Comparison of ENCODE assay signal across 2 cellular contexts in the genomic region with DNA sequence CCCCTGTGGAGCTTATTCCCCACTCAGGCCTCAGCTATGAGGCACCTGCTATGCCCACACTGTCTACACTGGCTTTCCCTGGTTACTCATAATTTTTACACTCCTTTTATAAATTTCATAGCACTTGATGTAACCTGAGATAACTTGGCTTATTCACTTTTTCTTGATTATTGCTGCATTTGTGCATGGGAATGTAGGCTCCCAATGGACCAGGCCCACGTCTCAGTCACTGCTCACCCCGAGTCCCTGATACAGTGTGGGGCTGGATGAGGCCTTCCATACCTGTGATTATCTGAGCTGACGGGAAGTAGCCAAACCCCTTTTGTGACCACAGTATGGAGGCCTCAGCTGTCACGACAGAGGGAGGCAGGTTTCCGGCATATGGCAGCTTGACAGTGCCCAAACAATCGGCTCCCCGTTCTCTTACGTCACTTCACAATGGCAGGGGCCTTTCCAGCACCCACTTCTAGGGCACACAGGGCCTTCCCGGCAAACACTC.
A peak's percentile ranks its signal among the peaks of the same experiment; 100 is the strongest.
TF ChIP-seq lines count a peak whose summit lies in the region.

No MANE protein-coding gene starts in this region.

TF ChIP-seq in HepG2, 621 proteins besides CTCF, POLR2A, EP300 and RAD21:
- TF ChIP-seq CREB1 (IDR thresholded peaks at IDR 0.05) (peak; percentile 44), CREB1 (CRISPR knock-in tag; IDR thresholded peaks at IDR 0.05) (no peak), SPEN (CRISPR knock-in tag; IDR thresholded peaks at IDR 0.05; ENCODE audit: low read depth) (no peak)

TF ChIP-seq in K562, 482 proteins besides CTCF, POLR2A, EP300 and RAD21 (continues in another document):
- TF ChIP-seq TEAD2 (tag; IDR thresholded peaks at IDR 0.05): no peak
- TF ChIP-seq, protein P1, sequence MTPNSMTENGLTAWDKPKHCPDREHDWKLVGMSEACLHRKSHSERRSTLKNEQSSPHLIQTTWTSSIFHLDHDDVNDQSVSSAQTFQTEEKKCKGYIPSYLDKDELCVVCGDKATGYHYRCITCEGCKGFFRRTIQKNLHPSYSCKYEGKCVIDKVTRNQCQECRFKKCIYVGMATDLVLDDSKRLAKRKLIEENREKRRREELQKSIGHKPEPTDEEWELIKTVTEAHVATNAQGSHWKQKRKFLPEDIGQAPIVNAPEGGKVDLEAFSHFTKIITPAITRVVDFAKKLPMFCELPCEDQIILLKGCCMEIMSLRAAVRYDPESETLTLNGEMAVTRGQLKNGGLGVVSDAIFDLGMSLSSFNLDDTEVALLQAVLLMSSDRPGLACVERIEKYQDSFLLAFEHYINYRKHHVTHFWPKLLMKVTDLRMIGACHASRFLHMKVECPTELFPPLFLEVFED (CRISPR knock-in tag; conservative IDR thresholded peaks at IDR 0.05): peak; percentile 79
- TF ChIP-seq ZNF444 (CRISPR knock-in tag; IDR thresholded peaks at IDR 0.05): 0 out of 2 replicates have a peak, but pooled peaks have one; percentile 59
- no peak for TF ChIP-seq ZNF217 (CRISPR knock-in tag; IDR thresholded peaks at IDR 0.05)
- TF ChIP-seq ZNF830 (CRISPR knock-in tag; IDR thresholded peaks at IDR 0.05): peak; percentile 80
- TF ChIP-seq, protein P2, sequence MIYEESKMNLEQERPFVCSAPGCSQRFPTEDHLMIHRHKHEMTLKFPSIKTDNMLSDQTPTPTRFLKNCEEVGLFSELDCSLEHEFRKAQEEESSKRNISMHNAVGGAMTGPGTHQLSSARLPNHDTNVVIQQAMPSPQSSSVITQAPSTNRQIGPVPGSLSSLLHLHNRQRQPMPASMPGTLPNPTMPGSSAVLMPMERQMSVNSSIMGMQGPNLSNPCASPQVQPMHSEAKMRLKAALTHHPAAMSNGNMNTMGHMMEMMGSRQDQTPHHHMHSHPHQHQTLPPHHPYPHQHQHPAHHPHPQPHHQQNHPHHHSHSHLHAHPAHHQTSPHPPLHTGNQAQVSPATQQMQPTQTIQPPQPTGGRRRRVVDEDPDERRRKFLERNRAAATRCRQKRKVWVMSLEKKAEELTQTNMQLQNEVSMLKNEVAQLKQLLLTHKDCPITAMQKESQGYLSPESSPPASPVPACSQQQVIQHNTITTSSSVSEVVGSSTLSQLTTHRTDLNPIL (CRISPR knock-in tag; IDR thresholded peaks at IDR 0.05): no peak
- peak; percentile 91 for TF ChIP-seq SNRNP70 (optimal IDR thresholded peaks at IDR 0.05; ENCODE audit: low read depth, low read length)
- TF ChIP-seq, protein P3, sequence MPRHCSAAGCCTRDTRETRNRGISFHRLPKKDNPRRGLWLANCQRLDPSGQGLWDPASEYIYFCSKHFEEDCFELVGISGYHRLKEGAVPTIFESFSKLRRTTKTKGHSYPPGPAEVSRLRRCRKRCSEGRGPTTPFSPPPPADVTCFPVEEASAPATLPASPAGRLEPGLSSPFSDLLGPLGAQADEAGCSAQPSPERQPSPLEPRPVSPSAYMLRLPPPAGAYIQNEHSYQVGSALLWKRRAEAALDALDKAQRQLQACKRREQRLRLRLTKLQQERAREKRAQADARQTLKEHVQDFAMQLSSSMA (CRISPR knock-in tag; IDR thresholded peaks at IDR 0.05): 0 out of 2 replicates have a peak, but pooled peaks have one; percentile 21
- no peak for TF ChIP-seq PRMT5 (CRISPR knock-in tag; IDR thresholded peaks at IDR 0.05)
- peak; percentile 71 for TF ChIP-seq ZBTB9 (CRISPR knock-in tag; IDR thresholded peaks at IDR 0.05)
- TF ChIP-seq DLX4 (CRISPR knock-in tag; IDR thresholded peaks at IDR 0.05): peak; percentile 56; the same call in 1 of the 2 replicates
- TF ChIP-seq THAP12 (CRISPR knock-in tag; IDR thresholded peaks at IDR 0.05): 0 out of 2 replicates have a peak, but pooled peaks have one; percentile 35
- TF ChIP-seq OTX1 (CRISPR knock-in tag; IDR thresholded peaks at IDR 0.05): peak; percentile 78
- TF ChIP-seq, protein P4, sequence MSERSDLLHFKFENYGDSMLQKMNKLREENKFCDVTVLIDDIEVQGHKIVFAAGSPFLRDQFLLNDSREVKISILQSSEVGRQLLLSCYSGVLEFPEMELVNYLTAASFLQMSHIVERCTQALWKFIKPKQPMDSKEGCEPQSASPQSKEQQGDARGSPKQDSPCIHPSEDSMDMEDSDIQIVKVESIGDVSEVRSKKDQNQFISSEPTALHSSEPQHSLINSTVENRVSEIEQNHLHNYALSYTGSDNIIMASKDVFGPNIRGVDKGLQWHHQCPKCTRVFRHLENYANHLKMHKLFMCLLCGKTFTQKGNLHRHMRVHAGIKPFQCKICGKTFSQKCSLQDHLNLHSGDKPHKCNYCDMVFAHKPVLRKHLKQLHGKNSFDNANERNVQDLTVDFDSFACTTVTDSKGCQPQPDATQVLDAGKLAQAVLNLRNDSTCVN (CRISPR knock-in tag; IDR thresholded peaks at IDR 0.05): peak; percentile 81; the same call in 1 of the 2 replicates
- peak in 1 of 2 experiments; percentile 48; a peak in 1 of 4 replicates for TF ChIP-seq MAZ (CRISPR knock-in tag; conservative IDR thresholded peaks at IDR 0.05 in 1 of 2, IDR thresholded peaks at IDR 0.05 in 1 of 2)
- 0 out of 2 replicates have a peak, but pooled peaks have one; percentile 38 for TF ChIP-seq HOXB6 (CRISPR knock-in tag; IDR thresholded peaks at IDR 0.05; ENCODE audit: borderline replicate concordance)
- TF ChIP-seq TRIM28 (IDR thresholded peaks at IDR 0.05): no peak
- no peak for TF ChIP-seq SRSF1 (IDR thresholded peaks at IDR 0.05; ENCODE audit: low read depth, low read length)
- peak; percentile 67 for TF ChIP-seq POLR2AphosphoS5 (IDR thresholded peaks at IDR 0.05; ENCODE audit: control insufficient read depth, insufficient read depth, low read depth, low read length)
- TF ChIP-seq DACH1 (IDR thresholded peaks at IDR 0.05; ENCODE audit: partially characterized antibody): no peak
- TF ChIP-seq ZNF277 (CRISPR knock-in tag; IDR thresholded peaks at IDR 0.05; ENCODE audit: borderline replicate concordance): no peak
- peak in 1 of 2 experiments; percentile 25; a peak in 1 of 4 replicates for TF ChIP-seq SRF (CRISPR knock-in tag; IDR thresholded peaks at IDR 0.05)
- TF ChIP-seq BMI1 (IDR thresholded peaks at IDR 0.05; ENCODE audit: low read length): no peak
- TF ChIP-seq, protein P5, sequence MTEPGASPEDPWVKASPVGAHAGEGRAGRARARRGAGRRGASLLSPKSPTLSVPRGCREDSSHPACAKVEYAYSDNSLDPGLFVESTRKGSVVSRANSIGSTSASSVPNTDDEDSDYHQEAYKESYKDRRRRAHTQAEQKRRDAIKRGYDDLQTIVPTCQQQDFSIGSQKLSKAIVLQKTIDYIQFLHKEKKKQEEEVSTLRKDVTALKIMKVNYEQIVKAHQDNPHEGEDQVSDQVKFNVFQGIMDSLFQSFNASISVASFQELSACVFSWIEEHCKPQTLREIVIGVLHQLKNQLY (CRISPR knock-in tag; conservative IDR thresholded peaks at IDR 0.05): 0 out of 4 replicates have a peak, but pooled peaks of 1 of the 2 experiments have one; percentile 16
- peak; percentile 55; the same call in 1 of the 2 replicates for TF ChIP-seq HMG20B (CRISPR knock-in tag; IDR thresholded peaks at IDR 0.05)
- peak; percentile 35 for TF ChIP-seq SUPT5H (IDR thresholded peaks at IDR 0.05)
- TF ChIP-seq, protein P6, sequence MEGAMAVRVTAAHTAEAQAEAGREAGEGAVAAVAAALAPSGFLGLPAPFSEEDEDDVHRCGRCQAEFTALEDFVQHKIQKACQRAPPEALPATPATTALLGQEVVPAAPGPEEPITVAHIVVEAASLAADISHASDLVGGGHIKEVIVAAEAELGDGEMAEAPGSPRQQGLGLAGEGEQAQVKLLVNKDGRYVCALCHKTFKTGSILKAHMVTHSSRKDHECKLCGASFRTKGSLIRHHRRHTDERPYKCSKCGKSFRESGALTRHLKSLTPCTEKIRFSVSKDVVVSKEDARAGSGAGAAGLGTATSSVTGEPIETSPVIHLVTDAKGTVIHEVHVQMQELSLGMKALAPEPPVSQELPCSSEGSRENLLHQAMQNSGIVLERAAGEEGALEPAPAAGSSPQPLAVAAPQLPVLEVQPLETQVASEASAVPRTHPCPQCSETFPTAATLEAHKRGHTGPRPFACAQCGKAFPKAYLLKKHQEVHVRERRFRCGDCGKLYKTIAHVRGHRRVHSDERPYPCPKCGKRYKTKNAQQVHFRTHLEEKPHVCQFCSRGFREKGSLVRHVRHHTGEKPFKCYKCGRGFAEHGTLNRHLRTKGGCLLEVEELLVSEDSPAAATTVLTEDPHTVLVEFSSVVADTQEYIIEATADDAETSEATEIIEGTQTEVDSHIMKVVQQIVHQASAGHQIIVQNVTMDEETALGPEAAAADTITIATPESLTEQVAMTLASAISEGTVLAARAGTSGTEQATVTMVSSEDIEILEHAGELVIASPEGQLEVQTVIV (CRISPR knock-in tag; IDR thresholded peaks at IDR 0.05; ENCODE audit: borderline replicate concordance): peak; percentile 19; the same call in 1 of the 2 replicates
- peak; percentile 44 for TF ChIP-seq KDM5B (IDR thresholded peaks at IDR 0.05; ENCODE audit: insufficient replicate concordance, low read depth, low read length)
- TF ChIP-seq ZNF263 (CRISPR knock-in tag; IDR thresholded peaks at IDR 0.05; ENCODE audit: borderline replicate concordance): no peak
- peak; percentile 39; the same call in 1 of the 2 replicates for TF ChIP-seq PHTF2 (CRISPR knock-in tag; IDR thresholded peaks at IDR 0.05)
- TF ChIP-seq TEAD4 (IDR thresholded peaks at IDR 0.05; ENCODE audit: low read length): peak; percentile 7; the same call in 1 of the 2 replicates
- TF ChIP-seq TEAD4 (CRISPR knock-in tag; IDR thresholded peaks at IDR 0.05; ENCODE audit: borderline replicate concordance): no peak
- no peak for TF ChIP-seq CBX8 (IDR thresholded peaks at IDR 0.05; ENCODE audit: borderline replicate concordance, extremely low read depth, low read depth, low read length, poor library complexity, severe bottlenecking)
- no peak for TF ChIP-seq MITF (IDR thresholded peaks at IDR 0.05)
- peak; percentile 48; the same call in 1 of the 2 replicates for TF ChIP-seq SMAD3 (CRISPR knock-in tag; conservative IDR thresholded peaks at IDR 0.05)
- TF ChIP-seq ZNF778 (CRISPR knock-in tag; IDR thresholded peaks at IDR 0.05): no peak
- 0 out of 2 replicates have a peak, but pooled peaks have one; percentile 6 for TF ChIP-seq ZNF75A (CRISPR knock-in tag; IDR thresholded peaks at IDR 0.05)
- TF ChIP-seq NFE2L1 (tag; IDR thresholded peaks at IDR 0.05; ENCODE audit: borderline replicate concordance, low read depth): no peak
- TF ChIP-seq HNRNPUL1 (IDR thresholded peaks at IDR 0.05; ENCODE audit: low read length): peak; percentile 33; the same call in 1 of the 2 replicates
- peak; percentile 75; the same call in 1 of the 2 replicates for TF ChIP-seq RHOXF2B (CRISPR knock-in tag; conservative IDR thresholded peaks at IDR 0.05)
- 0 out of 2 replicates have a peak, but pooled peaks have one; percentile 0 for TF ChIP-seq CAMTA2 (CRISPR knock-in tag; conservative IDR thresholded peaks at IDR 0.05)
- peak; percentile 48; the same call in 1 of the 2 replicates for TF ChIP-seq RBFOX2 (IDR thresholded peaks at IDR 0.05; ENCODE audit: low read depth, low read length)
- no peak for TF ChIP-seq ELF1 (tag; IDR thresholded peaks at IDR 0.05)
- TF ChIP-seq ZNF212 (CRISPR knock-in tag; IDR thresholded peaks at IDR 0.05): 0 out of 2 replicates have a peak, but pooled peaks have one; percentile 7
